Comparison of ENCODE assay signal across 10 cellular contexts in genomic region chr11:84289381-84289906, GRCh38.
A peak's percentile ranks its signal among the peaks of the same experiment; 100 is the strongest.
DNase-seq lines count a peak whose midpoint lies in the region; ATAC-seq and TF ChIP-seq lines count a peak whose summit lies in the region.
"Had no signal": no experiment of that assay in that cellular context is flagged by ENCODE, and none has a peak within 500 bp of the region (broad histone marks: within the 10 kb centered on the region; RNA-seq: fewer than 3 reads in every experiment).

No MANE protein-coding gene starts in this region.

- H3K27me3 ChIP-seq in dorsolateral prefrontal cortex (no peaks in the 10 kb centered on the region), sigmoid colon (no peaks in the 10 kb centered on the region), prostate gland (replicated peaks; ENCODE audit: insufficient read depth) (no peaks in the 10 kb centered on the region)

- no peak for TF ChIP-seq EP300 in sigmoid colon (IDR thresholded peaks at IDR 0.05)

- intact Hi-C loops in dorsolateral prefrontal cortex (cut with DNase I) = no loop called here
- intact Hi-C loops in sigmoid colon (cut with DNase I) = no loop called here
- intact Hi-C loops in prostate gland (cut with DNase I) = no loop called here

- peak overlapping the region in 1 of 59 donors; percentile 5 for H3K4me3 ChIP-seq in dorsolateral prefrontal cortex
- no peak overlapping the region for H3K4me3 ChIP-seq in sigmoid colon
- H3K4me3 ChIP-seq in prostate gland = no peak overlapping the region

- no peaks in the 10 kb centered on the region for H3K36me3 ChIP-seq in sigmoid colon
- H3K36me3 ChIP-seq in prostate gland = no peaks in the 10 kb centered on the region

- WGBS in sigmoid colon, 2 donors = 72 to 86% methylated on average over 3 of the region's 3 CpGs
- 88% methylated on average over 3 of the region's 3 CpGs for WGBS in prostate gland

- TF ChIP-seq CTCF in dorsolateral prefrontal cortex (IDR thresholded peaks at IDR 0.05 in 54 of 56, conservative IDR thresholded peaks at IDR 0.05 in 2 of 56; ENCODE audit: low read depth in 1 of 56, partially characterized antibody in 56 of 56) = no peak
- TF ChIP-seq CTCF in sigmoid colon (IDR thresholded peaks at IDR 0.05) = no peak
- no peak for TF ChIP-seq CTCF in prostate gland (IDR thresholded peaks at IDR 0.05)

- H3K27ac ChIP-seq in dorsolateral prefrontal cortex (peak overlapping the region in 57 of 59 donors; percentile 7 to 81 (median 66)), sigmoid colon (no peak overlapping the region), prostate gland (no peak overlapping the region)

- H3K9me3 ChIP-seq in sigmoid colon = no peaks in the 10 kb centered on the region
- H3K9me3 ChIP-seq in prostate gland = no peaks in the 10 kb centered on the region

- TF ChIP-seq POLR2A in sigmoid colon (IDR thresholded peaks at IDR 0.05) (no peak), prostate gland (IDR thresholded peaks at IDR 0.05) (no peak)

- ATAC-seq in GM19468 (IDR thresholded peaks at IDR 0.05; ENCODE audit: extremely low read depth, unreplicated experiment) (peak; percentile 96), HG03196 (IDR thresholded peaks at IDR 0.05; ENCODE audit: unreplicated experiment) (peak; percentile 98)

- DNase-seq in EH (ENCODE audit: low read depth) (peak; percentile 48), dorsolateral prefrontal cortex (no peak), sigmoid colon (no peak), NCI-H1694 (lab: John Stamatoyannopoulos, UW) (no peak), prostate gland (ENCODE audit: low spot score) (no peak), NCI-H446 treated with DMSO at 0.1 percent for 48 hours (lab: John Stamatoyannopoulos, UW) (no peak)
- DNase-seq: activated CD8-positive, alpha-beta memory T cell treated with anti-CD3 and anti-CD28 coated beads, Interleukin-2, amount 50 U/mL, for 4 hours; NCI-H187 had no signal

- H3K4me1 ChIP-seq in sigmoid colon (no peaks in the 10 kb centered on the region), prostate gland (replicated peaks) (no peaks in the 10 kb centered on the region)

Comparison
In these comparisons a context has a peak if more than half of its experiments do, and no peak if none do; other contexts are left out.
1. H3K27ac ChIP-seq: peak in dorsolateral prefrontal cortex (57 of 59); none in sigmoid colon (0 of 4) and prostate gland (0 of 2).